ENCODE assay signal across 14 cellular contexts in genomic region chr11:88327462-88328143, GRCh38. TPM values are rescaled to one million over a fixed set of nuclear protein-coding genes. Genes with fewer than 3 reads are reported as not detected.
A peak's percentile ranks its signal among the peaks of the same experiment; 100 is the strongest.
DNase-seq lines count a peak whose midpoint lies in the region; ATAC-seq and FAIRE-seq lines count a peak whose summit lies in the region.
"Had no signal": no experiment of that assay in that cellular context is flagged by ENCODE, and none has a peak within 500 bp of the region (broad histone marks: within the 10 kb centered on the region; RNA-seq: fewer than 3 reads in every experiment).

No MANE protein-coding gene starts in this region.

- peak overlapping the region; percentile 52 to 87 (median 82) for H3K27ac Mint-ChIP-seq in immature natural killer cell
- H3K27ac Mint-ChIP-seq: IgD-negative memory B cell had no signal

- no peak for DNase-seq in GM18507 (ENCODE audit: extremely low spot score, insufficient read length, low read depth)
- no peak for DNase-seq in immature natural killer cell
- DNase-seq in AG08396 (ENCODE audit: low spot score): no peak
- no peak for DNase-seq in posterior vena cava (ENCODE audit: low spot score)
- no peak for DNase-seq in SW 1271 (lab: John Stamatoyannopoulos, UW)
- no peak for DNase-seq in stimulated activated naive CD8-positive, alpha-beta T cell treated with anti-CD3 and anti-CD28 coated beads, Interleukin-15, Interleukin-2, amounts not matched to agents 100 U/mL and 50 U/mL, for 24 hours
- DNase-seq: aorta, Calu3, NCI-H2029, right cardiac atrium had no signal

- intact Hi-C loops in posterior vena cava (cut with DNase I): no loop called here

- H3K36me3 Mint-ChIP-seq in immature natural killer cell: peaks cover 39 to 62% (median 61%) of the 10 kb centered on the region in 3 donors

- peaks cover 93 to 100% of the 10 kb centered on the region in 2 donors for H3K4me1 Mint-ChIP-seq in immature natural killer cell

- H3K4me3 Mint-ChIP-seq in immature natural killer cell: peak overlapping the region; percentile 8 to 62 (median 44)
- H3K4me3 Mint-ChIP-seq: T-helper 2 cell treated with Interferon-gamma antibody and Interleukin-4, amounts not matched to agents 5 μg/mL and 100 μg/mL, for 36 hours had no signal

- FAIRE-seq in GM18507 (lab: Jason Lieb, UNC): peak; percentile 29

- H3K9me3 Mint-ChIP-seq in immature natural killer cell: no peaks in the 10 kb centered on the region
- H3K9me3 Mint-ChIP-seq: IgD-negative memory B cell; T-helper 2 cell treated with Interferon-gamma antibody and Interleukin-4, amounts not matched to agents 5 μg/mL and 100 μg/mL, for 36 hours had no signal

- ATAC-seq in GM21529 (IDR thresholded peaks at IDR 0.05; ENCODE audit: unreplicated experiment): peak; percentile 33
- peak; percentile 33 for ATAC-seq in HG03378 (IDR thresholded peaks at IDR 0.05; ENCODE audit: unreplicated experiment)
- no peak for ATAC-seq in stimulated activated naive CD8-positive, alpha-beta T cell treated with anti-CD3 and anti-CD28 coated beads, Interleukin-15, Interleukin-2, amounts not matched to agents 100 U/mL and 50 U/mL, for 24 hours
- ATAC-seq: right cardiac atrium had no signal

- H3K27me3 Mint-ChIP-seq in immature natural killer cell (ENCODE audit: low read depth in 3 of 3): no peaks in the 10 kb centered on the region
- H3K27me3 Mint-ChIP-seq: IgD-negative memory B cell had no signal

RNA-seq across cellular contexts. Expression of gene CTSC, which starts 9.9 kb away (rescaled TPM):
- polyA plus RNA-seq in immature natural killer cell: 100 to 1,000 TPM; 389 to 655 (median 558) TPM
- 100 to 1,000 TPM in 1 of 2 donors, 10 to 100 TPM in 1; 80.1 to 105 TPM for total RNA-seq in posterior vena cava
